21 cellular contexts compared by ENCODE assay signal in the genomic region with DNA sequence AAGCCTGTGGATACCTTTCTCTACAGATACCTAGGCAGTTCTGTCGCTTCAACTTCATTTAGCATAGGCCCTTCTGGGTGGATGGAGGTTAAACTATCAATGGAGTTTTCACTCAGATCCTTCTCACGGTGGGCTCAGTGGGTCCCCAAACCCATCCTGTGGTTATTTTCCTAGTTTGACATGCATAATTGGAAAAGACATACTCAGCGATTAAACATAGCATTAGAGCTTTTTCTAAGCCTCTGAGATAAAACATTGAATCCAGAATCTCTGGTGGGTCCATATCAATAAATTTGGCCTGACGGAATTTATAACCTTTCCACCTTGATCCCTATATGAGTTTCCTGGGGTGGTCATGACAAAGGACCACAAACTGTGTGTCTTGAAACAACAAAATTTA. TPM values are rescaled to one million over a fixed set of nuclear protein-coding genes. Genes with fewer than 3 reads are reported as not detected.
A peak's percentile ranks its signal among the peaks of the same experiment; 100 is the strongest.
DNase-seq lines count a peak whose midpoint lies in the region; ATAC-seq, FAIRE-seq and TF ChIP-seq lines count a peak whose summit lies in the region.
"Had no signal": no experiment of that assay in that cellular context is flagged by ENCODE, and none has a peak within 500 bp of the region (broad histone marks: within the 10 kb centered on the region; RNA-seq: fewer than 3 reads in every experiment).

No MANE protein-coding gene starts in this region.

- no peaks in the 10 kb centered on the region for H3K27me3 ChIP-seq in CD4-positive, CD25-positive, alpha-beta regulatory T cell (ENCODE audit: control insufficient read depth, insufficient read depth, low read length)
- H3K27me3 ChIP-seq: uterus had no signal

- H3K36me3 ChIP-seq in CD4-positive, CD25-positive, alpha-beta regulatory T cell (ENCODE audit: control insufficient read depth, insufficient read depth, low read length) = peaks cover 3% of the 10 kb centered on the region
- H3K36me3 ChIP-seq: uterus had no signal

- no peaks in the 10 kb centered on the region for H3K9me3 Mint-ChIP-seq in CD4-positive, CD25-positive, alpha-beta regulatory T cell
- H3K9me3 Mint-ChIP-seq in immature natural killer cell = no peaks in the 10 kb centered on the region

- no peaks in the 10 kb centered on the region for H3K27me3 Mint-ChIP-seq in CD4-positive, CD25-positive, alpha-beta regulatory T cell
- H3K27me3 Mint-ChIP-seq in T-helper 17 cell = no peaks in the 10 kb centered on the region
- H3K27me3 Mint-ChIP-seq in immature natural killer cell (ENCODE audit: low read depth in 3 of 3) = peaks cover 15 to 27% (median 15%) of the 10 kb centered on the region in 3 donors
- H3K27me3 Mint-ChIP-seq: activated naive CD8-positive, alpha-beta T cell treated with anti-CD3 and anti-CD28 coated beads, Interleukin-2, amount 10 ng/mL, durations not matched to agents 7 days and 5 days had no signal

- H3K4me1 ChIP-seq in A549 = peaks cover 40% of the 10 kb centered on the region
- H3K4me1 ChIP-seq in CD4-positive, CD25-positive, alpha-beta regulatory T cell (ENCODE audit: control insufficient read depth, insufficient read depth, low read length, poor library complexity, severe bottlenecking) = peaks cover 51% of the 10 kb centered on the region
- H3K4me1 ChIP-seq: uterus had no signal

- H3K27ac Mint-ChIP-seq in CD4-positive, CD25-positive, alpha-beta regulatory T cell = peak overlapping the region; percentile 68 to 98 (median 91)
- H3K27ac Mint-ChIP-seq in T-helper 17 cell (peak overlapping the region; percentile 99), immature natural killer cell (peak overlapping the region; percentile 93 to 99 (median 97))

- DNase-seq in A549 (ENCODE audit: low read depth in 1 of 2, low spot score in 1 of 2) = no peak
- no peak for DNase-seq in CD4-positive, CD25-positive, alpha-beta regulatory T cell
- DNase-seq in T-helper 17 cell = no peak
- no peak for DNase-seq in immature natural killer cell
- DNase-seq: activated CD4-positive, alpha-beta T cell treated with anti-CD3 and anti-CD28 coated beads, Interleukin-2, amount 50 U/mL, for 48 hours; activated naive CD8-positive, alpha-beta T cell treated with anti-CD3 and anti-CD28 coated beads, Interleukin-2, amount 10 ng/mL, durations not matched to agents 7 days and 5 days; C1 segment of cervical spinal cord; cerebellar nuclear complex; DMS79 treated with DMSO at 0.1 percent for 48 hours; HCEC 1CT; IMR-90; mesendoderm; NCI-H1092 treated with DMSO at 0.1 percent for 48 hours; NK-92 treated with Interleukin-12 subunit alpha and Interleukin-12 subunit beta, amount 100 ng/mL, for 24 hours; Right ventricle myocardium superior; stimulated activated naive CD4-positive, alpha-beta T cell; uterus had no signal

- no peak for TF ChIP-seq RAD21 in A549 (conservative IDR thresholded peaks at IDR 0.05 in 1 of 2, IDR thresholded peaks at IDR 0.05 in 1 of 2)

- no peak for TF ChIP-seq CTCF in A549 (IDR thresholded peaks at IDR 0.05)

- CTCF ChIA-PET in A549 (lab: Yijun Ruan, JAX) = interaction anchor here (1.3 to 5.1 kb wide), 3 partner anchors 14 to 23 kb away, joined by 3 to 32 read pairs (median 4); no protein-coding TSS in a partner anchor

- H3K27ac ChIP-seq in A549 = no peak overlapping the region
- no peak overlapping the region for H3K27ac ChIP-seq in CD4-positive, CD25-positive, alpha-beta regulatory T cell (ENCODE audit: insufficient read depth, low read length, poor library complexity, severe bottlenecking)

- peaks cover 2% of the 10 kb centered on the region for H3K36me3 Mint-ChIP-seq in CD4-positive, CD25-positive, alpha-beta regulatory T cell
- H3K36me3 Mint-ChIP-seq in T-helper 17 cell (ENCODE audit: low read depth) (peaks cover 4% of the 10 kb centered on the region), immature natural killer cell (no peaks in the 10 kb centered on the region)

- no peak for TF ChIP-seq POLR2A in A549 (IDR thresholded peaks at IDR 0.05; ENCODE audit: low read length)

- POLR2A ChIA-PET in A549 (lab: Yijun Ruan, JAX) = no interaction called here

- ATAC-seq in A549 = no peak
- no peak for ATAC-seq in CD4-positive, CD25-positive, alpha-beta regulatory T cell (ENCODE audit: low read depth in 2 of 2)
- no peak for ATAC-seq in T-helper 17 cell
- ATAC-seq in HG02763 (IDR thresholded peaks at IDR 0.05; ENCODE audit: unreplicated experiment) = no peak
- no peak for ATAC-seq in HG02885 (IDR thresholded peaks at IDR 0.05; ENCODE audit: poor library complexity, unreplicated experiment)
- no peak for ATAC-seq in HG03159 (IDR thresholded peaks at IDR 0.05; ENCODE audit: unreplicated experiment)
- ATAC-seq in GM19023 (IDR thresholded peaks at IDR 0.05; ENCODE audit: unreplicated experiment) = no peak

- 97% methylated on average over 4 of the region's 4 CpGs for WGBS in A549 (ENCODE audit: missing lambda C conversion rate)

- no peak overlapping the region for H3K4me2 ChIP-seq in A549

- H3K4me3 ChIP-seq in A549 = no peak overlapping the region
- H3K4me3 ChIP-seq in CD4-positive, CD25-positive, alpha-beta regulatory T cell (ENCODE audit: low read depth, low read length) = peak overlapping the region; percentile 94

- no peak for TF ChIP-seq EP300 in A549 (IDR thresholded peaks at IDR 0.05)

- H3K4me1 Mint-ChIP-seq in CD4-positive, CD25-positive, alpha-beta regulatory T cell = peaks cover 16 to 74% (median 49%) of the 10 kb centered on the region in 4 donors
- peaks cover 45% of the 10 kb centered on the region for H3K4me1 Mint-ChIP-seq in T-helper 17 cell
- peaks cover 36 to 46% of the 10 kb centered on the region in 2 donors for H3K4me1 Mint-ChIP-seq in immature natural killer cell

- no peak for FAIRE-seq in A549 (lab: Jason Lieb, UNC)

- H3K9me3 ChIP-seq in A549 = no peaks in the 10 kb centered on the region
- no peaks in the 10 kb centered on the region for H3K9me3 ChIP-seq in CD4-positive, CD25-positive, alpha-beta regulatory T cell (ENCODE audit: control insufficient read depth in 2 of 2, low read length in 2 of 2)
- H3K9me3 ChIP-seq in T-helper 17 cell (ENCODE audit: control insufficient read depth, low read length, poor library complexity, severe bottlenecking) = no peaks in the 10 kb centered on the region
- H3K9me3 ChIP-seq: uterus had no signal

- H3K4me3 Mint-ChIP-seq in CD4-positive, CD25-positive, alpha-beta regulatory T cell = peak overlapping the region; percentile 95 to 98 (median 96)
- H3K4me3 Mint-ChIP-seq in T-helper 17 cell (no peak overlapping the region), immature natural killer cell (peak overlapping the region in 1 of 5 donors; percentile 11)

TF ChIP-seq in A549, 52 proteins besides CTCF, POLR2A, EP300 and RAD21:
- TF ChIP-seq MAFK (IDR thresholded peaks at IDR 0.05; ENCODE audit: partially characterized antibody) (peak; percentile 41), MYC (IDR thresholded peaks at IDR 0.05; ENCODE audit: borderline replicate concordance, low read length) (no peak)

RNA-seq across cellular contexts. Expression of gene OTULIN, which starts 1.8 kb away (rescaled TPM):
- polyA plus RNA-seq in A549 (2011; rRNA removed) (12.2 and 17.8 TPM in 2 replicates), A549 (2017; fragmentation: RNase III; extraction: RNeasy Plus Mini Kit Qiagen cat#74134 plus additional on column Dnase treatment) (12.3 to 14.1 TPM (median 13.5 TPM) in 3 replicates), immature natural killer cell (10 to 100 TPM; 15.4 to 23.8 (median 20.4) TPM)
- 8.3 and 8.4 TPM in 2 replicates for polyA plus RNA-seq in A549 (2012; cell fraction: cytosol; rRNA removed)
- polyA plus RNA-seq in A549 (2012; cell fraction: nucleus; rRNA removed) = 5.9 and 7.5 TPM in 2 replicates
- polyA minus RNA-seq in A549 (2011; rRNA and poly(A)+ RNA removed) = 24.7 and 35.1 TPM in 2 replicates
- 109 TPM for total RNA-seq in CD4-positive, CD25-positive, alpha-beta regulatory T cell
- 10 to 100 TPM; 22.8 to 37.5 (median 26.8) TPM for polyA plus RNA-seq in CD4-positive, CD25-positive, alpha-beta regulatory T cell
- 10 to 100 TPM; 77.0 to 94.6 TPM for total RNA-seq in T-helper 17 cell
